ENCODE assay signal across 11 cellular contexts in genomic region chr12:51959211-51959610, GRCh38. TPM values are rescaled to one million over a fixed set of nuclear protein-coding genes. Genes with fewer than 3 reads are reported as not detected.
A peak's percentile ranks its signal among the peaks of the same experiment; 100 is the strongest.
DNase-seq lines count a peak whose midpoint lies in the region; ATAC-seq and TF ChIP-seq lines count a peak whose summit lies in the region.
"Had no signal": no experiment of that assay in that cellular context is flagged by ENCODE, and none has a peak within 500 bp of the region (broad histone marks: within the 10 kb centered on the region; RNA-seq: fewer than 3 reads in every experiment).

No MANE protein-coding gene starts in this region.

- intact Hi-C loops in heart right ventricle (cut with DNase I) = no loop called here
- intact Hi-C loops in cardiac septum (cut with DNase I) = no loop called here

- H3K27me3 Mint-ChIP-seq in naive thymus-derived CD8-positive, alpha-beta T cell = no peaks in the 10 kb centered on the region
- no peaks in the 10 kb centered on the region for H3K27me3 Mint-ChIP-seq in neural progenitor cell (ENCODE audit: insufficient read depth, low read depth)
- H3K27me3 Mint-ChIP-seq: activated naive CD8-positive, alpha-beta T cell treated with anti-CD3 and anti-CD28 coated beads, Interleukin-2, amount 50 U/mL, for 24 hours had no signal

- H3K27me3 ChIP-seq in heart right ventricle (no peaks in the 10 kb centered on the region), fibroblast of lung (ENCODE audit: control insufficient read depth, insufficient read depth, low read length) (no peaks in the 10 kb centered on the region), neural progenitor cell (no peaks in the 10 kb centered on the region)

- H3K79me2 ChIP-seq in fibroblast of lung (ENCODE audit: control insufficient read depth, insufficient read depth, low read length) (peaks cover 15% of the 10 kb centered on the region), neural progenitor cell (ENCODE audit: low read depth) (peaks cover 98% of the 10 kb centered on the region)

- no peaks in the 10 kb centered on the region for H3F3A ChIP-seq in neural progenitor cell (ENCODE audit: low read depth)

- H3K27ac Mint-ChIP-seq in naive thymus-derived CD8-positive, alpha-beta T cell = peak overlapping the region in 7 of 10 donors; percentile 7 to 79 (median 25)
- H3K27ac Mint-ChIP-seq in neural progenitor cell = no peak overlapping the region
- H3K27ac Mint-ChIP-seq: activated naive CD8-positive, alpha-beta T cell treated with anti-CD3 and anti-CD28 coated beads, Interleukin-2, amount 50 U/mL, for 24 hours had no signal

- H3K4me1 ChIP-seq in heart right ventricle = peaks cover 11 to 55% (median 28%) of the 10 kb centered on the region in 9 donors
- H3K4me1 ChIP-seq in fibroblast of lung (ENCODE audit: control insufficient read depth, extremely low read depth, insufficient read depth, low read length) = peaks cover 6% of the 10 kb centered on the region
- no peaks in the 10 kb centered on the region for H3K4me1 ChIP-seq in neural progenitor cell

- no peak for TF ChIP-seq CTCF in heart right ventricle (IDR thresholded peaks at IDR 0.05)
- TF ChIP-seq CTCF in fibroblast of lung (conservative IDR thresholded peaks at IDR 0.05 in 1 of 2, IDR thresholded peaks at IDR 0.05 in 1 of 2; ENCODE audit: low read depth in 1 of 2, low read length in 2 of 2) = no peak
- no peak for TF ChIP-seq CTCF in neural progenitor cell (IDR thresholded peaks at IDR 0.05)

- H3K4me3 ChIP-seq in heart right ventricle = no peak overlapping the region
- H3K4me3 ChIP-seq in fibroblast of lung (replicated peaks in 1 of 4; ENCODE audit: control extremely low read depth in 1 of 4, insufficient read depth in 1 of 4, low read depth in 3 of 4, low read length in 4 of 4) = no peak overlapping the region
- H3K4me3 ChIP-seq in neural progenitor cell = no peak overlapping the region

- H3K9ac ChIP-seq in fibroblast of lung (ENCODE audit: insufficient read depth, low read length) = no peak overlapping the region
- no peak overlapping the region for H3K9ac ChIP-seq in neural progenitor cell

- H3K4me3 Mint-ChIP-seq in naive thymus-derived CD8-positive, alpha-beta T cell = no peak overlapping the region
- no peak overlapping the region for H3K4me3 Mint-ChIP-seq in neural progenitor cell
- H3K4me3 Mint-ChIP-seq: activated naive CD8-positive, alpha-beta T cell treated with anti-CD3 and anti-CD28 coated beads, Interleukin-2, amount 50 U/mL, for 24 hours had no signal

- POLR2A ChIA-PET in naive thymus-derived CD8-positive, alpha-beta T cell (lab: Charles Lee) = no interaction called here

- H4K20me1 ChIP-seq in fibroblast of lung (ENCODE audit: control insufficient read depth, extremely low read depth, insufficient read depth, low read length) (no peaks in the 10 kb centered on the region), neural progenitor cell (ENCODE audit: low read depth) (peaks cover 74% of the 10 kb centered on the region)

- ATAC-seq in heart right ventricle (peak in 5 of 8 donors; percentile 19 to 55 (median 38)), HG02973 (IDR thresholded peaks at IDR 0.05; ENCODE audit: unreplicated experiment) (no peak)
- no peak for ATAC-seq in naive thymus-derived CD8-positive, alpha-beta T cell
- ATAC-seq: activated naive CD8-positive, alpha-beta T cell treated with anti-CD3 and anti-CD28 coated beads, Interleukin-2, amount 50 U/mL, for 24 hours had no signal

- DNase-seq in heart right ventricle (no peak), cardiac septum (ENCODE audit: low spot score) (no peak), fibroblast of lung (ENCODE audit: low read depth in 2 of 2) (peak in 1 of 2 donors; percentile 63), neural progenitor cell (ENCODE audit: low spot score) (no peak), NCI-H1417 (lab: John Stamatoyannopoulos, UW) (no peak), D341Med (ENCODE audit: low spot score) (no peak)
- no peak for DNase-seq in naive thymus-derived CD8-positive, alpha-beta T cell
- DNase-seq: activated naive CD8-positive, alpha-beta T cell treated with anti-CD3 and anti-CD28 coated beads, Interleukin-2, amount 50 U/mL, for 24 hours; NCI-H1092 treated with DMSO at 0.1 percent for 48 hours; NCI-H226 had no signal

- H3K36me3 ChIP-seq in heart right ventricle (peaks cover 0 to 22% (median 0%) of the 10 kb centered on the region in 9 donors), fibroblast of lung (ENCODE audit: control insufficient read depth, insufficient read depth, low read length) (no peaks in the 10 kb centered on the region), neural progenitor cell (peaks cover 8% of the 10 kb centered on the region)

- H3K36me3 Mint-ChIP-seq in naive thymus-derived CD8-positive, alpha-beta T cell = peaks cover 0 to 19% (median 2%) of the 10 kb centered on the region in 3 donors
- H3K36me3 Mint-ChIP-seq in neural progenitor cell = peaks cover 35% of the 10 kb centered on the region

- no peaks in the 10 kb centered on the region for H3K9me3 Mint-ChIP-seq in naive thymus-derived CD8-positive, alpha-beta T cell
- peaks cover 1% of the 10 kb centered on the region for H3K9me3 Mint-ChIP-seq in neural progenitor cell
- H3K9me3 Mint-ChIP-seq: activated naive CD8-positive, alpha-beta T cell treated with anti-CD3 and anti-CD28 coated beads, Interleukin-2, amount 50 U/mL, for 24 hours had no signal

- peaks cover 39 to 64% (median 59%) of the 10 kb centered on the region in 4 donors for H3K4me1 Mint-ChIP-seq in naive thymus-derived CD8-positive, alpha-beta T cell
- H3K4me1 Mint-ChIP-seq in neural progenitor cell = peaks cover 17% of the 10 kb centered on the region

- peaks cover 0 to 4% (median 0%) of the 10 kb centered on the region in 11 donors for H3K9me3 ChIP-seq in heart right ventricle
- H3K9me3 ChIP-seq in fibroblast of lung (ENCODE audit: control insufficient read depth, insufficient read depth, low read depth, low read length) = no peaks in the 10 kb centered on the region
- no peaks in the 10 kb centered on the region for H3K9me3 ChIP-seq in neural progenitor cell (ENCODE audit: low read depth)

- WGBS in heart right ventricle, 2 donors = 53 to 56% methylated on average over 3 of the region's 3 CpGs

- H3K4me2 ChIP-seq in fibroblast of lung (ENCODE audit: extremely low read depth, insufficient read depth, low read length) = no peak overlapping the region
- no peak overlapping the region for H3K4me2 ChIP-seq in neural progenitor cell

- H3K27ac ChIP-seq in heart right ventricle = peak overlapping the region in 1 of 10 donors; percentile 15
- H3K27ac ChIP-seq in fibroblast of lung (ENCODE audit: insufficient read depth, low read length) = no peak overlapping the region
- H3K27ac ChIP-seq in neural progenitor cell = no peak overlapping the region

- H2AFZ ChIP-seq in fibroblast of lung (ENCODE audit: low read length) (peak overlapping the region; percentile 77), neural progenitor cell (replicated peaks) (no peak overlapping the region)

RNA-seq across cellular contexts. Expression of gene ACVR1B, which starts 7.7 kb away (rescaled TPM):
- total RNA-seq in heart right ventricle (10 to 100 TPM in 5 of 10 donors, 1 to 10 TPM in 5; 8.4 to 15.5 (median 10.4) TPM), cardiac septum (9.3 TPM), fibroblast of lung (11.3 and 12.4 TPM in 2 replicates), neural progenitor cell (ENCODE audit: low replicate concordance) (13.8 and 18.9 TPM in 2 replicates)
- polyA plus RNA-seq in heart right ventricle (1 to 10 TPM; 5.8 to 8.0 TPM), fibroblast of lung (13.0 and 13.6 TPM in 2 replicates)
- 10.5 and 10.6 TPM in 2 replicates for polyA plus RNA-seq in fibroblast of lung (2012)
- polyA minus RNA-seq in fibroblast of lung (ENCODE audit: low replicate concordance) = 14.5 and 30.9 TPM in 2 replicates
- 10 to 100 TPM; 11.7 to 12.6 TPM for total RNA-seq in naive thymus-derived CD8-positive, alpha-beta T cell
- polyA plus RNA-seq in naive thymus-derived CD8-positive, alpha-beta T cell = 1 to 10 TPM; 1.2 to 2.3 (median 2.2) TPM

RNA-seq across cellular contexts. Expression of gene TAMALIN, which starts 47.5 kb away (rescaled TPM):
- total RNA-seq in heart right ventricle (10 to 100 TPM; 16.6 to 47.0 (median 23.9) TPM), cardiac septum (27.5 TPM), fibroblast of lung (11.3 and 12.1 TPM in 2 replicates), neural progenitor cell (ENCODE audit: low replicate concordance) (1.1 and 7.4 TPM in 2 replicates)
- polyA plus RNA-seq in heart right ventricle (10 to 100 TPM; 27.2 to 58.8 TPM), fibroblast of lung (4.9 and 5.3 TPM in 2 replicates)
- polyA plus RNA-seq in fibroblast of lung (2012) = 6.0 and 6.7 TPM in 2 replicates
- 7.3 and 10.0 TPM in 2 replicates for polyA minus RNA-seq in fibroblast of lung (ENCODE audit: low replicate concordance)
- total RNA-seq in naive thymus-derived CD8-positive, alpha-beta T cell = 10 to 100 TPM; 35.7 to 36.5 TPM
- polyA plus RNA-seq in naive thymus-derived CD8-positive, alpha-beta T cell = 1 to 10 TPM; 2.0 to 5.2 (median 2.6) TPM

RNA-seq across cellular contexts. Expression of gene ACVRL1, which starts 51.9 kb away (rescaled TPM):
- 10 to 100 TPM; 16.6 to 68.0 (median 26.3) TPM for total RNA-seq in heart right ventricle
- polyA plus RNA-seq in heart right ventricle = 10 to 100 TPM; 33.8 to 38.1 TPM
- 31.1 TPM for total RNA-seq in cardiac septum
- 20.8 and 36.2 TPM in 2 replicates for total RNA-seq in fibroblast of lung
- 8.9 and 15.0 TPM in 2 replicates for polyA plus RNA-seq in fibroblast of lung
- 19.2 and 34.5 TPM in 2 replicates for polyA plus RNA-seq in fibroblast of lung (2012)
- polyA minus RNA-seq in fibroblast of lung (ENCODE audit: low replicate concordance) = 27.3 and 35.7 TPM in 2 replicates
- not detected for total RNA-seq in naive thymus-derived CD8-positive, alpha-beta T cell
- polyA plus RNA-seq in naive thymus-derived CD8-positive, alpha-beta T cell = not detected
- 0.22 and 2.0 TPM in 2 replicates for total RNA-seq in neural progenitor cell (ENCODE audit: low replicate concordance)

Comparison
In these comparisons a context has a peak if more than half of its experiments do, and no peak if none do; other contexts are left out.
1. ATAC-seq: peak in heart right ventricle (5 of 8); none in naive thymus-derived CD8-positive, alpha-beta T cell (0 of 2) and HG02973 (single experiment).